Comparison of ENCODE assay signal across 32 cellular contexts in the genomic region with DNA sequence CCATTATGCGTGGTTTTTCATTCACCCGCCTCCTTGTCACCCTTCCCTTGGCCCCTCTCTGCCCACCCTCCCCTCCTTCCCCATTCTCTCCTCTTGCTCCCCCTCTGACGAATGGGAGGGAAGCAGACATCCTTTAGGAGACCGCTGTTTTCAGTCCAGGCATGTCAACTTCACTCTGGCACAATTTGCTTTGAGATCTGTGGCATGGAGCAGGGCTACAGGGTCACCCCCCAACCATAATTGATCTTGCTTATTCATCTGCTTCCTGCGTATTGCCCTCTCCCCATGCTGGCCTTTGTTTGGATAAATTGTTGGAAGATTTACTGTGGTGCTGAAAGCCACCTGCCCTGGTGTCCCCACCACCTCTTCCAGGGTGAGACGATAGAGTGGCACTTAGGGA.
"Had no signal": no experiment of that assay in that cellular context is flagged by ENCODE, and none has a peak within 500 bp of the region (broad histone marks: within the 10 kb centered on the region; RNA-seq: fewer than 3 reads in every experiment).

No MANE protein-coding gene starts in this region.

- DNase-seq: activated CD4-positive, alpha-beta memory T cell treated with anti-CD3 and anti-CD28 coated beads for 36 hours; activated CD4-positive, alpha-beta T cell treated with anti-CD3 and anti-CD28 coated beads, Interleukin-2, amount 10 ng/mL, durations not matched to agents 24 days and 14 days; activated CD4-positive, CD25-positive, alpha-beta regulatory T cell treated with anti-CD3 and anti-CD28 coated beads, Interleukin-2, amount 50 U/mL, for 72 hours; activated CD8-positive, alpha-beta memory T cell treated with anti-CD3 and anti-CD28 coated beads, Interleukin-2, amount 50 U/mL, for 4 hours; activated effector memory CD4-positive, alpha-beta T cell treated with anti-CD3 and anti-CD28 coated beads, Interleukin-2, amount 50 U/mL, for 16 hours; activated naive CD4-positive, alpha-beta T cell treated with anti-CD3 and anti-CD28 coated beads for 36 hours; activated naive CD8-positive, alpha-beta T cell treated with anti-CD3 and anti-CD28 coated beads for 36 hours; activated T-cell treated with anti-CD3 and anti-CD28 coated beads, Interleukin-2, amount 50 U/mL, for 1 hour; adrenal gland; aorta; body of pancreas; dermis blood vessel endothelial cell; effector CD4-positive, alpha-beta T cell; gastrocnemius medialis; hypothalamus; kidney glomerular epithelial cell; left ventricle myocardium inferior; mesendoderm; natural killer cell; nucleus accumbens; psoas muscle; stimulated activated CD4-positive, alpha-beta T cell treated with anti-CD3 and anti-CD28 coated beads, Interleukin-2, amount 100 ng/mL, for 24 hours; stimulated activated naive B cell treated with anti-CD40 and anti-IgM and Interleukin-4, amounts not matched to agents 10 μg/mL and 1 μg/mL and 100 μg/mL, for 72 hours; T-helper 17 cell; T1000 had no signal

- H3K4me3 Mint-ChIP-seq: activated CD4-positive, alpha-beta memory T cell treated with anti-CD3 and anti-CD28 coated beads for 36 hours; activated CD4-positive, alpha-beta T cell treated with anti-CD3 and anti-CD28 coated beads, Interleukin-2, amount 10 ng/mL, durations not matched to agents 24 days and 14 days; activated naive CD4-positive, alpha-beta T cell treated with anti-CD3 and anti-CD28 coated beads for 36 hours; activated naive CD8-positive, alpha-beta T cell treated with anti-CD3 and anti-CD28 coated beads for 36 hours; activated T-helper 1 cell treated with anti-CD3 and anti-CD28 coated beads, Interleukin-12 subunit alpha, Interleukin-12 subunit beta, Interleukin-2, Interleukin-4 antibody, amounts not matched to agents 30 ng/mL and 10 ng/mL and 1 ng/mL, durations not matched to agents 14 hours and 24 hours and 36 hours; natural killer cell; stimulated activated naive B cell treated with anti-CD40 and anti-IgM and Interleukin-4, amounts not matched to agents 10 μg/mL and 1 μg/mL and 100 μg/mL, for 72 hours; T-helper 17 cell had no signal

- H3K9ac ChIP-seq: parathyroid adenoma had no signal

- H3K9me3 Mint-ChIP-seq: activated CD4-positive, alpha-beta memory T cell treated with anti-CD3 and anti-CD28 coated beads for 36 hours; activated CD4-positive, alpha-beta T cell treated with anti-CD3 and anti-CD28 coated beads, Interleukin-2, amount 10 ng/mL, durations not matched to agents 24 days and 14 days; activated naive CD4-positive, alpha-beta T cell treated with anti-CD3 and anti-CD28 coated beads for 36 hours; activated naive CD8-positive, alpha-beta T cell treated with anti-CD3 and anti-CD28 coated beads for 36 hours; activated T-helper 1 cell treated with anti-CD3 and anti-CD28 coated beads, Interleukin-12 subunit alpha, Interleukin-12 subunit beta, Interleukin-2, Interleukin-4 antibody, amounts not matched to agents 30 ng/mL and 10 ng/mL and 1 ng/mL, durations not matched to agents 14 hours and 24 hours and 36 hours; natural killer cell; stimulated activated naive B cell treated with anti-CD40 and anti-IgM and Interleukin-4, amounts not matched to agents 10 μg/mL and 1 μg/mL and 100 μg/mL, for 72 hours had no signal

- ATAC-seq: body of pancreas; gastrocnemius medialis; natural killer cell; psoas muscle; stimulated activated naive B cell treated with anti-CD40 and anti-IgM and Interleukin-4, amounts not matched to agents 10 μg/mL and 1 μg/mL and 100 μg/mL, for 72 hours; T-helper 17 cell had no signal

- H3K4me2 ChIP-seq: smooth muscle cell had no signal

- H3K79me2 ChIP-seq: parathyroid adenoma had no signal

- H3K9me3 ChIP-seq: adrenal gland, body of pancreas, gastrocnemius medialis, left ventricle myocardium inferior, psoas muscle, right atrium auricular region, tibial nerve had no signal

- H3K36me3 ChIP-seq: adrenal gland, gastrocnemius medialis, left ventricle myocardium inferior, right atrium auricular region, tibial nerve had no signal

- H3K27ac ChIP-seq: adrenal gland, body of pancreas, epithelial cell of prostate, gastrocnemius medialis, left ventricle myocardium inferior, parathyroid adenoma, psoas muscle, right atrium auricular region, tibial nerve had no signal

- H2AFZ ChIP-seq: parathyroid adenoma had no signal

- H3K27me3 Mint-ChIP-seq: activated CD4-positive, alpha-beta T cell treated with anti-CD3 and anti-CD28 coated beads, Interleukin-2, amount 10 ng/mL, durations not matched to agents 24 days and 14 days; activated naive CD8-positive, alpha-beta T cell treated with anti-CD3 and anti-CD28 coated beads for 36 hours had no signal

- H3K27ac Mint-ChIP-seq: activated CD4-positive, alpha-beta memory T cell treated with anti-CD3 and anti-CD28 coated beads for 36 hours; activated CD4-positive, alpha-beta T cell treated with anti-CD3 and anti-CD28 coated beads, Interleukin-2, amount 10 ng/mL, durations not matched to agents 24 days and 14 days; activated naive CD4-positive, alpha-beta T cell treated with anti-CD3 and anti-CD28 coated beads for 36 hours; activated naive CD8-positive, alpha-beta T cell treated with anti-CD3 and anti-CD28 coated beads for 36 hours; activated T-helper 1 cell treated with anti-CD3 and anti-CD28 coated beads, Interleukin-12 subunit alpha, Interleukin-12 subunit beta, Interleukin-2, Interleukin-4 antibody, amounts not matched to agents 30 ng/mL and 10 ng/mL and 1 ng/mL, durations not matched to agents 14 hours and 24 hours and 36 hours; natural killer cell; stimulated activated naive B cell treated with anti-CD40 and anti-IgM and Interleukin-4, amounts not matched to agents 10 μg/mL and 1 μg/mL and 100 μg/mL, for 72 hours; T-helper 17 cell had no signal

- H3K4me1 Mint-ChIP-seq: activated CD4-positive, alpha-beta T cell treated with anti-CD3 and anti-CD28 coated beads, Interleukin-2, amount 10 ng/mL, durations not matched to agents 24 days and 14 days; activated naive CD8-positive, alpha-beta T cell treated with anti-CD3 and anti-CD28 coated beads for 36 hours; natural killer cell; stimulated activated naive B cell treated with anti-CD40 and anti-IgM and Interleukin-4, amounts not matched to agents 10 μg/mL and 1 μg/mL and 100 μg/mL, for 72 hours; T-helper 17 cell had no signal

- H3K4me1 ChIP-seq: adrenal gland, body of pancreas, gastrocnemius medialis, left ventricle myocardium inferior, parathyroid adenoma, psoas muscle, right atrium auricular region, tibial nerve had no signal

- H3K27me3 ChIP-seq: adrenal gland, body of pancreas, gastrocnemius medialis, right atrium auricular region, tibial nerve had no signal

- H3K4me3 ChIP-seq: adrenal gland, body of pancreas, gastrocnemius medialis, left ventricle myocardium inferior, lung, psoas muscle, right atrium auricular region, smooth muscle cell, tibial nerve had no signal

- H3K36me3 Mint-ChIP-seq: activated CD4-positive, alpha-beta memory T cell treated with anti-CD3 and anti-CD28 coated beads for 36 hours; activated naive CD8-positive, alpha-beta T cell treated with anti-CD3 and anti-CD28 coated beads for 36 hours; natural killer cell; stimulated activated naive B cell treated with anti-CD40 and anti-IgM and Interleukin-4, amounts not matched to agents 10 μg/mL and 1 μg/mL and 100 μg/mL, for 72 hours had no signal
